Comparison of ENCODE assay signal across 1 cellular context in the genomic region with DNA sequence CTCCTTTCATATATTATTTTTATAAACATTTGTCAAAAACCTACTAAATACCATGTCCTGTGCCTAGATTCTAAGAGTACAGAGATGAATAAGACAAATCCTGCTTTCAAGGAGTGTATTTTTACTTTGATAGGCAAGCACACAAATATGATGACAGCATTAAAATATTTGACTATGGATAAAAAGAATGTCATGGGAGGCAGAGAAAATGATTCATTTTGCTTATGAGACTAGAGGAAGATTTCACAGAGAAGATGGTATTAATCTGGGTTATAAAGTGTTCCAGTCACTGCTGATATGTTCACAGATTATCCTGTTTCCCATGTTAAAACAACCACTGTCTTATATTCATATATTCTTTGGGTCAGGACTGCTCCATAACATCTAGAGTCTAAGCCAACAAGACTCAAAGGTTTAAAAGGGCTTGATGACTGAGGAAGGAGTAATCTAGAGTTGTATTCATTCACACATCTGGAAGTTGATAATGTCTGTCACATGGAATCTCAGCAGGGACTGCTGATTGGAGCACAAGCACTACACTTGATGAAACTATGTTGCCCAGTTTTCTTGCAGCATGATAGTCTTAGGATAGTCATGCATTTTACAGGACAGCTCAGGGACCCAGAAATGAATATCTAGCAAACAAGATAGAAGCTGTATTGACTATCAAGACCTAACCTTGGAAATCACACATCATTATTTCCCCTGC.
A peak's percentile ranks its signal among the peaks of the same experiment; 100 is the strongest.
TF ChIP-seq lines count a peak whose summit lies in the region.

No MANE protein-coding gene starts in this region.

TF ChIP-seq in SK-N-SH, 30 proteins besides CTCF, POLR2A, EP300 and RAD21 (continued from another document):
- TF ChIP-seq PBX3 (IDR thresholded peaks at IDR 0.05) (peak; percentile 43; the same call in 1 of the 2 replicates), RFX5 (IDR thresholded peaks at IDR 0.05; ENCODE audit: low read length) (no peak), JUND (IDR thresholded peaks at IDR 0.05) (0 out of 2 replicates have a peak, but pooled peaks have one; percentile 27), FOXM1 (IDR thresholded peaks at IDR 0.05; ENCODE audit: low read depth) (no peak), FOSL2 (IDR thresholded peaks at IDR 0.05; ENCODE audit: borderline replicate concordance, low read depth) (0 out of 2 replicates have a peak, but pooled peaks have one; percentile 27)
TF ChIP-seq in SK-N-SH: peak in this region for 4.
